20 cellular contexts compared by ENCODE assay signal in the genomic region with DNA sequence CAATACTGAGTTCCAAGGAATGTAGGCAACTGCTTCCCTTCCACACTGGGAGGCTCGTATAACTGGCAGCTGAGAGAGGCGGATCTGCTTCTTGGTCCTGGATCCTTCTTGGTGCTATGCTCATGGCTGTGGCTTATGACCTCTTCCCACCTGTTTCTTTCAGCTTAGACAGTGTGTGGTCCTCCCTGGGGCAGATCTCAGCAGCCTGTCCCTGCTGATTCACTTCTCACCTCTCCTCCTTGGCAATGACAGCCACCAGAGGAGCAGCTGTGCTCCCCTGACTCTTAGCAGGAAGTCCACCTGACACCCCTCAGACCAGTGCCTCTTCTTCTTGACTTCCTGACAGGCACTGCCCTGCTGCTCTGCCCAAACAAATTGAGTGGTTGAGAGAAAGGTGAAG.
DNase-seq lines count a peak whose midpoint lies in the region; ATAC-seq and TF ChIP-seq lines count a peak whose summit lies in the region.
"Had no signal": no experiment of that assay in that cellular context is flagged by ENCODE, and none has a peak within 500 bp of the region (broad histone marks: within the 10 kb centered on the region; RNA-seq: fewer than 3 reads in every experiment).

No MANE protein-coding gene starts in this region.

- H3K27me3 Mint-ChIP-seq in activated CD8-positive, alpha-beta T cell treated with anti-CD3 and anti-CD28 coated beads for 36 hours, result no peaks in the 10 kb centered on the region
- no peaks in the 10 kb centered on the region for H3K27me3 Mint-ChIP-seq in activated CD8-positive, alpha-beta T cell treated with anti-CD3 and anti-CD28 coated beads, Interleukin-2, amount 10 ng/mL, durations not matched to agents 7 days and 5 days (ENCODE audit: low read depth)
- H3K27me3 Mint-ChIP-seq in neural progenitor cell (ENCODE audit: insufficient read depth, low read depth) (peaks cover 13% of the 10 kb centered on the region), mesothelial cell of epicardium (ENCODE audit: low read depth) (no peaks in the 10 kb centered on the region)

- intact Hi-C loops in activated CD8-positive, alpha-beta T cell treated with anti-CD3 and anti-CD28 coated beads for 36 hours (cut with micrococcal nuclease), result no loop called here

- H3K4me1 Mint-ChIP-seq in activated CD8-positive, alpha-beta T cell treated with anti-CD3 and anti-CD28 coated beads for 36 hours (ENCODE audit: low read depth), result peaks cover 12% of the 10 kb centered on the region
- peaks cover 6% of the 10 kb centered on the region for H3K4me1 Mint-ChIP-seq in activated CD8-positive, alpha-beta T cell treated with anti-CD3 and anti-CD28 coated beads, Interleukin-2, amount 10 ng/mL, durations not matched to agents 7 days and 5 days (ENCODE audit: low read depth)
- peaks cover 42% of the 10 kb centered on the region for H3K4me1 Mint-ChIP-seq in neural progenitor cell
- peaks cover 26% of the 10 kb centered on the region for H3K4me1 Mint-ChIP-seq in mesothelial cell of epicardium

- no peak for TF ChIP-seq CTCF in activated CD8-positive, alpha-beta T cell treated with anti-CD3 and anti-CD28 coated beads for 36 hours (IDR thresholded peaks at IDR 0.05)
- TF ChIP-seq CTCF in neural progenitor cell (IDR thresholded peaks at IDR 0.05), result no peak
- no peak for TF ChIP-seq CTCF in mesothelial cell of epicardium (IDR thresholded peaks at IDR 0.05; ENCODE audit: unreplicated experiment)

- H3K79me2 ChIP-seq in neural progenitor cell (ENCODE audit: low read depth), result no peaks in the 10 kb centered on the region

- peaks cover 29% of the 10 kb centered on the region for H3F3A ChIP-seq in neural progenitor cell (ENCODE audit: low read depth)

- no peak overlapping the region for H2AFZ ChIP-seq in neural progenitor cell (replicated peaks)

- no peak overlapping the region for H3K27ac ChIP-seq in neural progenitor cell
- H3K27ac ChIP-seq: BLaER1, HL-60 had no signal

- no peaks in the 10 kb centered on the region for H3K36me3 ChIP-seq in neural progenitor cell
- H3K36me3 ChIP-seq: BLaER1, HAP-1, MG63 had no signal

- H3K4me2 ChIP-seq in neural progenitor cell, result no peak overlapping the region
- H3K4me2 ChIP-seq: BLaER1 had no signal

- H3K4me3 ChIP-seq in neural progenitor cell, result no peak overlapping the region
- H3K4me3 ChIP-seq: BLaER1, HAP-1, MG63 had no signal

- no peak overlapping the region for H3K9ac ChIP-seq in neural progenitor cell
- H3K9ac ChIP-seq: BLaER1 had no signal

- POLR2A ChIA-PET in activated CD8-positive, alpha-beta T cell treated with anti-CD3 and anti-CD28 coated beads for 36 hours (lab: Charles Lee), result interaction anchor here (0.8 to 1.0 kb wide), 2 partner anchors 23 to 97 kb away, joined by 3 read pairs; no protein-coding TSS in a partner anchor
- POLR2A ChIA-PET in activated CD8-positive, alpha-beta T cell treated with anti-CD3 and anti-CD28 coated beads, Interleukin-2, amount 10 ng/mL, durations not matched to agents 7 days and 5 days (lab: Charles Lee), result no interaction called here

- peaks cover 8% of the 10 kb centered on the region for H3K9me3 Mint-ChIP-seq in activated CD8-positive, alpha-beta T cell treated with anti-CD3 and anti-CD28 coated beads for 36 hours
- H3K9me3 Mint-ChIP-seq in activated CD8-positive, alpha-beta T cell treated with anti-CD3 and anti-CD28 coated beads, Interleukin-2, amount 10 ng/mL, durations not matched to agents 7 days and 5 days (ENCODE audit: insufficient read depth), result no peaks in the 10 kb centered on the region
- H3K9me3 Mint-ChIP-seq in neural progenitor cell, result peaks cover 11% of the 10 kb centered on the region
- H3K9me3 Mint-ChIP-seq in mesothelial cell of epicardium, result peaks cover 12% of the 10 kb centered on the region

- DNase-seq in activated CD8-positive, alpha-beta T cell treated with anti-CD3 and anti-CD28 coated beads for 36 hours, result no peak
- no peak for DNase-seq in activated CD8-positive, alpha-beta T cell treated with anti-CD3 and anti-CD28 coated beads, Interleukin-2, amount 10 ng/mL, durations not matched to agents 7 days and 5 days
- DNase-seq in NCI-H69 (lab: John Stamatoyannopoulos, UW), result peak; percentile 43
- DNase-seq in neural progenitor cell (ENCODE audit: low spot score), result no peak
- no peak for DNase-seq in HUDEP-2 (lab: John Stamatoyannopoulos, UW; ENCODE audit: unreplicated experiment in 76 of 76)
- no peak for DNase-seq in GOT3 (lab: John Stamatoyannopoulos, UW)
- DNase-seq in mesothelial cell of epicardium (ENCODE audit: low spot score in 2 of 2, unreplicated experiment in 2 of 2), result no peak
- DNase-seq: 8988T, KG1, MG63, NCI-H1105, NCI-H187, NCI-H446, NCI-H748 treated with DMSO at 0.1 percent for 48 hours, Right ventricle myocardium superior had no signal

- H3K27ac Mint-ChIP-seq in activated CD8-positive, alpha-beta T cell treated with anti-CD3 and anti-CD28 coated beads for 36 hours, result no peak overlapping the region
- H3K27ac Mint-ChIP-seq in activated CD8-positive, alpha-beta T cell treated with anti-CD3 and anti-CD28 coated beads, Interleukin-2, amount 10 ng/mL, durations not matched to agents 7 days and 5 days, result no peak overlapping the region
- H3K27ac Mint-ChIP-seq in neural progenitor cell (peak overlapping the region; percentile 88), mesothelial cell of epicardium (no peak overlapping the region)

- H3K27me3 ChIP-seq in neural progenitor cell, result no peaks in the 10 kb centered on the region
- H3K27me3 ChIP-seq: BLaER1, MG63 had no signal

- H3K36me3 Mint-ChIP-seq in activated CD8-positive, alpha-beta T cell treated with anti-CD3 and anti-CD28 coated beads for 36 hours (ENCODE audit: low read depth), result peaks cover 1% of the 10 kb centered on the region
- H3K36me3 Mint-ChIP-seq in activated CD8-positive, alpha-beta T cell treated with anti-CD3 and anti-CD28 coated beads, Interleukin-2, amount 10 ng/mL, durations not matched to agents 7 days and 5 days (ENCODE audit: low read depth), result peaks cover 3% of the 10 kb centered on the region
- H3K36me3 Mint-ChIP-seq in neural progenitor cell (peaks cover 2% of the 10 kb centered on the region), mesothelial cell of epicardium (peaks cover 7% of the 10 kb centered on the region)

- H3K4me3 Mint-ChIP-seq in activated CD8-positive, alpha-beta T cell treated with anti-CD3 and anti-CD28 coated beads for 36 hours, result no peak overlapping the region
- no peak overlapping the region for H3K4me3 Mint-ChIP-seq in activated CD8-positive, alpha-beta T cell treated with anti-CD3 and anti-CD28 coated beads, Interleukin-2, amount 10 ng/mL, durations not matched to agents 7 days and 5 days
- H3K4me3 Mint-ChIP-seq in neural progenitor cell (no peak overlapping the region), mesothelial cell of epicardium (no peak overlapping the region)

- ATAC-seq in activated CD8-positive, alpha-beta T cell treated with anti-CD3 and anti-CD28 coated beads for 36 hours, result peak; percentile 37
- no peak for ATAC-seq in activated CD8-positive, alpha-beta T cell treated with anti-CD3 and anti-CD28 coated beads, Interleukin-2, amount 10 ng/mL, durations not matched to agents 7 days and 5 days
- peak; percentile 54 for ATAC-seq in esophagus mucosa
- ATAC-seq: Panc1 had no signal

- H3K4me1 ChIP-seq in neural progenitor cell, result peaks cover 40% of the 10 kb centered on the region

- CTCF ChIA-PET in activated CD8-positive, alpha-beta T cell treated with anti-CD3 and anti-CD28 coated beads for 36 hours (lab: Charles Lee), result no interaction called here
- CTCF ChIA-PET in activated CD8-positive, alpha-beta T cell treated with anti-CD3 and anti-CD28 coated beads, Interleukin-2, amount 10 ng/mL, durations not matched to agents 7 days and 5 days (lab: Charles Lee), result no interaction called here

- H3K9me3 ChIP-seq in neural progenitor cell (ENCODE audit: low read depth), result no peaks in the 10 kb centered on the region
- H3K9me3 ChIP-seq: HAP-1, MG63 had no signal

- H4K20me1 ChIP-seq in neural progenitor cell (ENCODE audit: low read depth), result no peaks in the 10 kb centered on the region
- H4K20me1 ChIP-seq: BLaER1 had no signal
